ENCODE assay signal across 32 cellular contexts in genomic region chr15:99902248-99902647, GRCh38.
"Had no signal": no experiment of that assay in that cellular context is flagged by ENCODE, and none has a peak within 500 bp of the region (broad histone marks: within the 10 kb centered on the region; RNA-seq: fewer than 3 reads in every experiment).

No MANE protein-coding gene starts in this region.

- DNase-seq: naive thymus-derived CD8-positive, alpha-beta T cell; nephron progenitor cell; nucleus accumbens; ovary; posterior cingulate gyrus; psoas muscle; right cardiac atrium; spleen; stimulated activated CD4-positive, alpha-beta T cell treated with anti-CD3 and anti-CD28 coated beads, Interleukin-12 subunit alpha, Interleukin-12 subunit beta, amount 100 ng/mL, for 4 hours; stimulated activated CD4-positive, alpha-beta T cell treated with anti-CD3 and anti-CD28 coated beads, Interleukin-1b, Interleukin-23, amount 100 ng/mL, for 48 hours; stimulated activated CD4-positive, alpha-beta T cell treated with anti-CD3 and anti-CD28 coated beads, Interleukin-4, amount 100 ng/mL, for 1 hour; stimulated activated CD4-positive, alpha-beta T cell treated with anti-CD3 and anti-CD28 coated beads, Interleukin-4, amount 100 ng/mL, for 4 hours; stimulated activated CD8-positive, alpha-beta memory T cell treated with anti-CD3 and anti-CD28 coated beads, Interleukin-4, amount 100 ng/mL, for 48 hours; stimulated activated naive CD4-positive, alpha-beta T cell; stimulated activated naive CD8-positive, alpha-beta T cell treated with anti-CD3 and anti-CD28 coated beads, Interleukin-15, amount 100 ng/mL, for 72 hours; stimulated activated naive CD8-positive, alpha-beta T cell treated with anti-CD3 and anti-CD28 coated beads, Interleukin-15, Interleukin-2, amounts not matched to agents 100 U/mL and 50 U/mL, for 24 hours; thyroid gland; trophoblast cell; upper lobe of left lung had no signal

- H3K79me2 ChIP-seq: parathyroid adenoma had no signal

- H3K9me3 ChIP-seq: neutrophil, ovary, psoas muscle, thoracic aorta, tibial nerve, upper lobe of left lung, vagina had no signal

- H3K36me3 Mint-ChIP-seq: natural killer cell treated with Interleukin-12 subunit alpha and Interleukin-12 subunit beta and Interleukin-15 and Interleukin-18, amount 100 ng/mL, for 72 hours had no signal

- FAIRE-seq: urothelium cell line had no signal

- H3K4me1 Mint-ChIP-seq: naive thymus-derived CD8-positive, alpha-beta T cell; stimulated activated memory B cell treated with anti-CD40 and anti-IgM and Interleukin-4, amounts not matched to agents 10 μg/mL and 1 μg/mL and 100 μg/mL, for 72 hours; stimulated activated naive CD8-positive, alpha-beta T cell treated with anti-CD3 and anti-CD28 coated beads, Interleukin-15, amount 100 ng/mL, for 72 hours had no signal

- H3K4me3 Mint-ChIP-seq: naive thymus-derived CD8-positive, alpha-beta T cell; natural killer cell treated with Interleukin-12 subunit alpha and Interleukin-12 subunit beta and Interleukin-15 and Interleukin-18, amount 100 ng/mL, for 72 hours; nephron progenitor cell; neural crest cell; stimulated activated memory B cell treated with anti-CD40 and anti-IgM and Interleukin-4, amounts not matched to agents 10 μg/mL and 1 μg/mL and 100 μg/mL, for 72 hours; stimulated activated naive CD8-positive, alpha-beta T cell treated with anti-CD3 and anti-CD28 coated beads, Interleukin-15, amount 100 ng/mL, for 72 hours had no signal

- ATAC-seq: naive thymus-derived CD8-positive, alpha-beta T cell; natural killer cell treated with Interleukin-12 subunit alpha and Interleukin-12 subunit beta and Interleukin-15 and Interleukin-18, amount 100 ng/mL, for 72 hours; psoas muscle; right cardiac atrium; sciatic nerve; stimulated activated memory B cell treated with anti-CD40 and anti-IgM and Interleukin-4, amounts not matched to agents 10 μg/mL and 1 μg/mL and 100 μg/mL, for 72 hours; stimulated activated naive CD8-positive, alpha-beta T cell treated with anti-CD3 and anti-CD28 coated beads, Interleukin-15, amount 100 ng/mL, for 72 hours; stimulated activated naive CD8-positive, alpha-beta T cell treated with anti-CD3 and anti-CD28 coated beads, Interleukin-15, Interleukin-2, amounts not matched to agents 100 U/mL and 50 U/mL, for 24 hours had no signal

- H3K27me3 Mint-ChIP-seq: progenitor cell of endocrine pancreas; stimulated activated memory B cell treated with anti-CD40 and anti-IgM and Interleukin-4, amounts not matched to agents 10 μg/mL and 1 μg/mL and 100 μg/mL, for 72 hours; stimulated activated naive CD8-positive, alpha-beta T cell treated with anti-CD3 and anti-CD28 coated beads, Interleukin-15, amount 100 ng/mL, for 72 hours had no signal

- H3K9me3 Mint-ChIP-seq: natural killer cell treated with Interleukin-12 subunit alpha and Interleukin-12 subunit beta and Interleukin-15 and Interleukin-18, amount 100 ng/mL, for 72 hours had no signal

- H3K4me1 ChIP-seq: parathyroid adenoma, psoas muscle, spleen, tibial nerve, upper lobe of left lung, vagina had no signal

- H3K36me3 ChIP-seq: neutrophil, ovary, spleen, thoracic aorta, thyroid gland, upper lobe of left lung, vagina had no signal

- H3K9ac ChIP-seq: parathyroid adenoma had no signal

- H3K27ac Mint-ChIP-seq: naive thymus-derived CD8-positive, alpha-beta T cell; natural killer cell treated with Interleukin-12 subunit alpha and Interleukin-12 subunit beta and Interleukin-15 and Interleukin-18, amount 100 ng/mL, for 72 hours; nephron progenitor cell; progenitor cell of endocrine pancreas; stimulated activated memory B cell treated with anti-CD40 and anti-IgM and Interleukin-4, amounts not matched to agents 10 μg/mL and 1 μg/mL and 100 μg/mL, for 72 hours; stimulated activated naive CD8-positive, alpha-beta T cell treated with anti-CD3 and anti-CD28 coated beads, Interleukin-15, amount 100 ng/mL, for 72 hours had no signal

- H3K27ac ChIP-seq: neutrophil, ovary, parathyroid adenoma, psoas muscle, skin epidermis, spleen, thoracic aorta, thyroid gland, tibial nerve, upper lobe of left lung, vagina had no signal

- H3K27me3 ChIP-seq: neutrophil, ovary, spleen, thyroid gland, tibial nerve, upper lobe of left lung, vagina had no signal

- H2AFZ ChIP-seq: parathyroid adenoma had no signal

- H3K4me2 ChIP-seq: smooth muscle cell had no signal

- H3K4me3 ChIP-seq: ovary, psoas muscle, skin epidermis, smooth muscle cell, spleen, thoracic aorta, thyroid gland, tibial nerve, upper lobe of left lung, vagina had no signal
